Comparison of ENCODE assay signal across 1 cellular context in the genomic region with DNA sequence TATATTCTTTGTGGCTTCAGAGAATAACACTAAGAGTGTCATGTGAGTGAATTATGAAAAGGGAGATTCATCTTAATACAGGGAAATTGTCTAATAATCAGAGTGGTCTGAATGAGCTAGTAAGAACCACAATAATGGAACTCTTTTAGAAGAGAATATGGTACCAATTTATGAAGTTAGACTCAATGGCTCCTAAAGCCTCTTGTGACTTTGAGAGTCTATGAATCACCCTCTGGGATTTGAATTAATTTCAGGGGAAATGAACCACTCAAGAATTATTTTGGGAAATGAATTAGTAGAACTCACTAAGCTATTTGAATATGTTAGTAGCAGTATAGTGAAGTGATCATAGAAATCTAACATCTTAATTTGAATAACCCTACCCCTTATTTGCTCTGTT.
TF ChIP-seq lines count a peak whose summit lies in the region.

No MANE protein-coding gene starts in this region.

TF ChIP-seq in GM12878, 131 proteins besides CTCF, POLR2A, EP300 and RAD21:
- no peak for TF ChIP-seq ETV6 (conservative IDR thresholded peaks at IDR 0.05 in 1 of 2, IDR thresholded peaks at IDR 0.05 in 1 of 2; ENCODE audit: borderline replicate concordance in 1 of 2, low read depth in 1 of 2)
